Comparison of ENCODE assay signal across 11 cellular contexts in genomic region chr1:230158422-230159291, GRCh38.
A peak's percentile ranks its signal among the peaks of the same experiment; 100 is the strongest.
DNase-seq lines count a peak whose midpoint lies in the region; ATAC-seq and TF ChIP-seq lines count a peak whose summit lies in the region.
"Had no signal": no experiment of that assay in that cellular context is flagged by ENCODE, and none has a peak within 500 bp of the region (broad histone marks: within the 10 kb centered on the region; RNA-seq: fewer than 3 reads in every experiment).

No MANE protein-coding gene starts in this region.

- H3F3A ChIP-seq in OCI-LY1 (ENCODE audit: insufficient read depth, low read length) = no peaks in the 10 kb centered on the region

- H3K4me1 ChIP-seq in OCI-LY1 (ENCODE audit: insufficient read depth, low read length, severe bottlenecking) (peaks cover 80% of the 10 kb centered on the region), thyroid gland (peaks cover 34 to 49% of the 10 kb centered on the region in 2 donors)

- WGBS in thyroid gland, 2 donors = 44 to 48% methylated on average over 12 of the region's 12 CpGs

- H3K9me3 ChIP-seq in OCI-LY1 (ENCODE audit: low read length) (no peaks in the 10 kb centered on the region), thyroid gland (no peaks in the 10 kb centered on the region), T-helper 17 cell (ENCODE audit: control insufficient read depth, low read length, poor library complexity, severe bottlenecking) (no peaks in the 10 kb centered on the region)
- H3K9me3 ChIP-seq: MG63 had no signal

- H3K4me1 Mint-ChIP-seq in T-helper 17 cell = peaks cover 38% of the 10 kb centered on the region

- H2AFZ ChIP-seq in OCI-LY1 (ENCODE audit: low read length) = no peak overlapping the region

- TF ChIP-seq CTCF in OCI-LY1 (IDR thresholded peaks at IDR 0.05; ENCODE audit: low read length) (no peak), thyroid gland (IDR thresholded peaks at IDR 0.05) (no peak)

- no peaks in the 10 kb centered on the region for H3K9me2 ChIP-seq in OCI-LY1 (ENCODE audit: low read depth, low read length)

- peak; percentile 16 to 56 for DNase-seq in NCI-H2081 (lab: John Stamatoyannopoulos, UW)
- no peak for DNase-seq in NCI-H2081 treated with DMSO at 0.1 percent for 48 hours (lab: John Stamatoyannopoulos, UW)
- DNase-seq in islet precursor cell = peak; percentile 30
- DNase-seq in thyroid gland = peak; percentile 44 to 62
- DNase-seq in activated CD8-positive, alpha-beta memory T cell treated with anti-CD3 and anti-CD28 coated beads, Interleukin-2, amount 50 U/mL, for 4 hours = no peak
- DNase-seq in T-helper 17 cell = no peak
- DNase-seq: 8988T, MG63 had no signal

- ATAC-seq in GM18517 (IDR thresholded peaks at IDR 0.05; ENCODE audit: unreplicated experiment) (no peak), T-helper 17 cell (no peak)

- no peaks in the 10 kb centered on the region for H3K36me3 Mint-ChIP-seq in T-helper 17 cell (ENCODE audit: low read depth)

- intact Hi-C loops in thyroid gland (cut with DNase I) = no loop called here

- H3K27me3 Mint-ChIP-seq in T-helper 17 cell = no peaks in the 10 kb centered on the region

- H3K36me3 ChIP-seq in OCI-LY1 (ENCODE audit: insufficient read depth, low read length) (no peaks in the 10 kb centered on the region), thyroid gland (no peaks in the 10 kb centered on the region)
- H3K36me3 ChIP-seq: MG63 had no signal

- H3K4me3 ChIP-seq in OCI-LY1 (ENCODE audit: low read depth, low read length, poor library complexity, severe bottlenecking) (peak overlapping the region; percentile 16), thyroid gland (replicated peaks in 1 of 3) (no peak overlapping the region)
- H3K4me3 ChIP-seq: MG63 had no signal

- no peaks in the 10 kb centered on the region for H4K20me1 ChIP-seq in OCI-LY1 (ENCODE audit: insufficient read depth, low read length)

- H3K27me3 ChIP-seq in OCI-LY1 (ENCODE audit: insufficient read depth, low read length) (no peaks in the 10 kb centered on the region), thyroid gland (no peaks in the 10 kb centered on the region)
- H3K27me3 ChIP-seq: MG63 had no signal

- H3K9ac ChIP-seq in OCI-LY1 (ENCODE audit: low read length) = peak overlapping the region; percentile 30; the same call in 1 of the 2 replicates

- H3K4me3 Mint-ChIP-seq in T-helper 17 cell = no peak overlapping the region

- H3K79me2 ChIP-seq in OCI-LY1 (ENCODE audit: insufficient read depth, low read length) = peaks cover 29% of the 10 kb centered on the region

- no peak overlapping the region for H3K27ac Mint-ChIP-seq in T-helper 17 cell
- H3K27ac Mint-ChIP-seq: activated T-helper 2 cell treated with anti-CD3 and anti-CD28 coated beads, Interferon-gamma antibody, Interleukin-2, Interleukin-4, amounts not matched to agents 10 μg/mL and 5 μg/mL and 100 μg/mL, durations not matched to agents 14 hours and 24 hours and 36 hours had no signal

- H3K4me2 ChIP-seq in OCI-LY1 (ENCODE audit: low read length) = peak overlapping the region; percentile 12; the same call in 1 of the 2 replicates

- H3K27ac ChIP-seq in OCI-LY1 (ENCODE audit: low read depth, low read length, poor library complexity, severe bottlenecking) (peak overlapping the region; percentile 99), thyroid gland (peak overlapping the region in 2 of 3 donors; percentile 52 to 61)

- no peak for TF ChIP-seq POLR2A in thyroid gland (IDR thresholded peaks at IDR 0.05)

Comparison
In these comparisons a context has a peak if more than half of its experiments do, and no peak if none do; other contexts are left out.
1. DNase-seq: peak in NCI-H2081 (2 of 2), islet precursor cell (single experiment) and thyroid gland (2 of 2); none in NCI-H2081 treated with DMSO at 0.1 percent for 48 hours (single experiment), activated CD8-positive, alpha-beta memory T cell treated with anti-CD3 and anti-CD28 coated beads, Interleukin-2, amount 50 U/mL, for 4 hours (single experiment) and T-helper 17 cell (0 of 3).